8 cellular contexts compared by ENCODE assay signal in genomic region chr5:138338411-138339085, GRCh38. TPM values are rescaled to one million over a fixed set of nuclear protein-coding genes. Genes with fewer than 3 reads are reported as not detected.
DNase-seq lines count a peak whose midpoint lies in the region; ATAC-seq and TF ChIP-seq lines count a peak whose summit lies in the region.

No MANE protein-coding gene starts in this region.

- peaks cover 42% of the 10 kb centered on the region for H3K4me1 ChIP-seq in DND-41 (ENCODE audit: insufficient read depth, low read length)
- peaks cover 18% of the 10 kb centered on the region for H3K4me1 ChIP-seq in stomach smooth muscle (ENCODE audit: control insufficient read depth, insufficient read depth, low read length)

- H3K4me3 ChIP-seq in DND-41 (ENCODE audit: low read depth in 1 of 2, low read length in 2 of 2): peak overlapping the region; percentile 45 to 76; a peak in 3 of 4 replicates
- H3K4me3 ChIP-seq in iPS-11a (ENCODE audit: low read depth, low read length): peak overlapping the region; percentile 82
- peak overlapping the region; percentile 94 to 97 for H3K4me3 ChIP-seq in stomach smooth muscle (ENCODE audit: low read length in 2 of 2)

- H3K9me3 Mint-ChIP-seq in HFFc6: no peaks in the 10 kb centered on the region
- H3K9me3 Mint-ChIP-seq in activated T-helper 2 cell treated with anti-CD3 and anti-CD28 coated beads, Interferon-gamma antibody, Interleukin-2, Interleukin-4, amounts not matched to agents 10 μg/mL and 5 μg/mL and 100 μg/mL, durations not matched to agents 14 hours and 24 hours and 36 hours: no peaks in the 10 kb centered on the region

- H3K9ac ChIP-seq in DND-41 (ENCODE audit: low read depth, low read length) (peak overlapping the region; percentile 76), stomach smooth muscle (ENCODE audit: low read length in 2 of 2) (peak overlapping the region; percentile 95 to 98)

- ATAC-seq in DND-41 (ENCODE audit: insufficient read depth, low read depth) (no peak), GM18907 (IDR thresholded peaks at IDR 0.05; ENCODE audit: unreplicated experiment) (no peak)

- peaks cover 38% of the 10 kb centered on the region for H3K79me2 ChIP-seq in DND-41 (ENCODE audit: insufficient read depth, low read length)

- peak overlapping the region; percentile 77 for H3K4me2 ChIP-seq in DND-41 (ENCODE audit: insufficient read depth, low read length)

- H3K36me3 Mint-ChIP-seq in HFFc6 (ENCODE audit: low read depth): peaks cover 17% of the 10 kb centered on the region; the same call in 1 of the 2 replicates
- peaks cover 19% of the 10 kb centered on the region for H3K36me3 Mint-ChIP-seq in activated T-helper 2 cell treated with anti-CD3 and anti-CD28 coated beads, Interferon-gamma antibody, Interleukin-2, Interleukin-4, amounts not matched to agents 10 μg/mL and 5 μg/mL and 100 μg/mL, durations not matched to agents 14 hours and 24 hours and 36 hours (ENCODE audit: low read depth)

- TF ChIP-seq CTCF in DND-41 (IDR thresholded peaks at IDR 0.05; ENCODE audit: borderline replicate concordance, extremely low read depth, low read length, poor library complexity, severe bottlenecking): no peak
- no peak for TF ChIP-seq CTCF in HFFc6 (IDR thresholded peaks at IDR 0.05)

- peak overlapping the region; percentile 92 for H3K27ac ChIP-seq in DND-41 (ENCODE audit: low read length)
- H3K27ac ChIP-seq in stomach smooth muscle (ENCODE audit: low read length): peak overlapping the region; percentile 99

- H3K9me3 ChIP-seq in DND-41 (ENCODE audit: insufficient read depth, low read length, severe bottlenecking) (no peaks in the 10 kb centered on the region), stomach smooth muscle (ENCODE audit: control insufficient read depth in 2 of 2, low read length in 2 of 2) (no peaks in the 10 kb centered on the region)

- peaks cover 15% of the 10 kb centered on the region for H3K36me3 ChIP-seq in DND-41 (ENCODE audit: insufficient read depth, low read length)
- H3K36me3 ChIP-seq in stomach smooth muscle (ENCODE audit: control insufficient read depth in 2 of 2, insufficient read depth in 2 of 2, low read length in 2 of 2): peaks cover 6 to 9% of the 10 kb centered on the region in 2 donors

- H4K20me1 ChIP-seq in DND-41 (ENCODE audit: insufficient read depth, low read length): no peaks in the 10 kb centered on the region; the same call in 1 of the 2 replicates

- peaks cover 8% of the 10 kb centered on the region for H3K27me3 Mint-ChIP-seq in HFFc6 (ENCODE audit: insufficient read depth)
- H3K27me3 Mint-ChIP-seq in activated T-helper 2 cell treated with anti-CD3 and anti-CD28 coated beads, Interferon-gamma antibody, Interleukin-2, Interleukin-4, amounts not matched to agents 10 μg/mL and 5 μg/mL and 100 μg/mL, durations not matched to agents 14 hours and 24 hours and 36 hours (ENCODE audit: low read depth): no peaks in the 10 kb centered on the region

- intact Hi-C loops in activated T-helper 2 cell treated with anti-CD3 and anti-CD28 coated beads, Interferon-gamma antibody, Interleukin-2, Interleukin-4, amounts not matched to agents 10 μg/mL and 5 μg/mL and 100 μg/mL, durations not matched to agents 14 hours and 24 hours and 36 hours (cut with micrococcal nuclease): loop anchor here (1.0 to 10.0 kb wide), 5 partner anchors 14 to 956 kb away; partner anchors contain the start of genes CDC23, EGR1, FAM13B and KDM3B

- peak overlapping the region; percentile 87 for H3K4me3 Mint-ChIP-seq in HFFc6
- peak overlapping the region; percentile 91 for H3K4me3 Mint-ChIP-seq in activated T-helper 2 cell treated with anti-CD3 and anti-CD28 coated beads, Interferon-gamma antibody, Interleukin-2, Interleukin-4, amounts not matched to agents 10 μg/mL and 5 μg/mL and 100 μg/mL, durations not matched to agents 14 hours and 24 hours and 36 hours (ENCODE audit: low read depth)

- peaks cover 50% of the 10 kb centered on the region for H3K4me1 Mint-ChIP-seq in HFFc6 (ENCODE audit: low read depth)
- H3K4me1 Mint-ChIP-seq in activated T-helper 2 cell treated with anti-CD3 and anti-CD28 coated beads, Interferon-gamma antibody, Interleukin-2, Interleukin-4, amounts not matched to agents 10 μg/mL and 5 μg/mL and 100 μg/mL, durations not matched to agents 14 hours and 24 hours and 36 hours (ENCODE audit: low read depth): peaks cover 36% of the 10 kb centered on the region

- no peaks in the 10 kb centered on the region for H3K27me3 ChIP-seq in DND-41 (ENCODE audit: insufficient read depth, low read length, poor library complexity)
- H3K27me3 ChIP-seq in stomach smooth muscle (ENCODE audit: control insufficient read depth in 1 of 2, insufficient read depth in 2 of 2, low read length in 2 of 2): no peaks in the 10 kb centered on the region

- H3K27ac Mint-ChIP-seq in HFFc6: peak overlapping the region; percentile 69
- peak overlapping the region; percentile 80 for H3K27ac Mint-ChIP-seq in activated T-helper 2 cell treated with anti-CD3 and anti-CD28 coated beads, Interferon-gamma antibody, Interleukin-2, Interleukin-4, amounts not matched to agents 10 μg/mL and 5 μg/mL and 100 μg/mL, durations not matched to agents 14 hours and 24 hours and 36 hours

- no peak for DNase-seq in DND-41
- DNase-seq in HFFc6: no peak
- DNase-seq in activated T-helper 2 cell treated with anti-CD3 and anti-CD28 coated beads, Interferon-gamma antibody, Interleukin-2, Interleukin-4, amounts not matched to agents 10 μg/mL and 5 μg/mL and 100 μg/mL, durations not matched to agents 14 hours and 24 hours and 36 hours (ENCODE audit: low spot score): no peak
- no peak for DNase-seq in stimulated activated CD4-positive, alpha-beta T cell treated with anti-CD3 and anti-CD28 coated beads, Interleukin-4, amount 100 ng/mL, for 24 hours
- no peak for DNase-seq in HT-29 (ENCODE audit: low spot score)

- H2AFZ ChIP-seq in DND-41 (ENCODE audit: low read depth, low read length): peak overlapping the region; percentile 98

RNA-seq across cellular contexts. Expression of gene FAM53C, which starts 0.5 kb away (rescaled TPM):
- total RNA-seq in HFFc6 (2021; fragmentation: NEBNext Ultra II Directional; extraction: Animal tissue kit (Norgen Biotek cat#: 25700)): 10 to 100 TPM; 28.7 to 34.4 (median 29.7) TPM
- total RNA-seq in activated T-helper 2 cell treated with anti-CD3 and anti-CD28 coated beads, Interferon-gamma antibody, Interleukin-2, Interleukin-4, amounts not matched to agents 10 μg/mL and 5 μg/mL and 100 μg/mL, durations not matched to agents 14 hours and 24 hours and 36 hours: 24.4 and 26.1 TPM in 2 replicates
- 30.4 and 37.5 TPM in 2 replicates for total RNA-seq in HT-29 (2014; rRNA removed; shearing (Covaris generic))

RNA-seq across cellular contexts. Expression of gene CDC25C, which starts 6.9 kb away (rescaled TPM):
- total RNA-seq in HFFc6 (2021; fragmentation: NEBNext Ultra II Directional; extraction: Animal tissue kit (Norgen Biotek cat#: 25700)): 10 to 100 TPM in 1 of 6 experiments, 1 to 10 TPM in 5; 4.1 to 10.5 (median 8.7) TPM
- total RNA-seq in activated T-helper 2 cell treated with anti-CD3 and anti-CD28 coated beads, Interferon-gamma antibody, Interleukin-2, Interleukin-4, amounts not matched to agents 10 μg/mL and 5 μg/mL and 100 μg/mL, durations not matched to agents 14 hours and 24 hours and 36 hours: 8.4 and 9.0 TPM in 2 replicates
- 13.4 and 13.6 TPM in 2 replicates for total RNA-seq in HT-29 (2014; rRNA removed; shearing (Covaris generic))

RNA-seq across cellular contexts. Expression of gene KDM3B, which starts 13.9 kb away (rescaled TPM):
- total RNA-seq in HFFc6 (2021; fragmentation: NEBNext Ultra II Directional; extraction: Animal tissue kit (Norgen Biotek cat#: 25700)): 10 to 100 TPM; 29.0 to 37.8 (median 33.3) TPM
- 52.8 and 54.5 TPM in 2 replicates for total RNA-seq in activated T-helper 2 cell treated with anti-CD3 and anti-CD28 coated beads, Interferon-gamma antibody, Interleukin-2, Interleukin-4, amounts not matched to agents 10 μg/mL and 5 μg/mL and 100 μg/mL, durations not matched to agents 14 hours and 24 hours and 36 hours
- 34.9 and 36.2 TPM in 2 replicates for total RNA-seq in HT-29 (2014; rRNA removed; shearing (Covaris generic))
